16 cellular contexts compared by ENCODE assay signal in genomic region chr15:37616215-37616614, GRCh38.
"Had no signal": no experiment of that assay in that cellular context is flagged by ENCODE, and none has a peak within 500 bp of the region (broad histone marks: within the 10 kb centered on the region; RNA-seq: fewer than 3 reads in every experiment).

No MANE protein-coding gene starts in this region.

- ATAC-seq: gastrocnemius medialis, heart right ventricle, pancreas, right cardiac atrium had no signal

- H3K27ac ChIP-seq: gastrocnemius medialis, heart right ventricle, pancreas, stomach, thyroid gland had no signal

- H3K4me3 ChIP-seq: gastrocnemius medialis, heart right ventricle, pancreas, stomach, thyroid gland had no signal

- H3K27me3 ChIP-seq: gastrocnemius medialis, heart right ventricle, pancreas, stomach, thyroid gland had no signal

- H3K36me3 ChIP-seq: gastrocnemius medialis, heart right ventricle, pancreas, stomach, thyroid gland had no signal

- DNase-seq: dermis blood vessel endothelial cell; erythroblast; gastrocnemius medialis; heart right ventricle; hypothalamus; kidney glomerular epithelial cell; mesendoderm; naive B cell; occipital lobe; pancreas; right cardiac atrium; small intestine; stimulated activated CD4-positive, alpha-beta T cell treated with anti-CD3 and anti-CD28 coated beads, Interleukin-12 subunit alpha, Interleukin-12 subunit beta, amount 100 ng/mL, for 4 hours; stimulated activated naive CD4-positive, alpha-beta T cell; stomach; thyroid gland had no signal

- H3K9me3 ChIP-seq: pancreas, stomach, thyroid gland had no signal

- H3K4me1 ChIP-seq: gastrocnemius medialis, heart right ventricle, pancreas, stomach, thyroid gland had no signal
